2 cellular contexts compared by ENCODE assay signal in the genomic region with DNA sequence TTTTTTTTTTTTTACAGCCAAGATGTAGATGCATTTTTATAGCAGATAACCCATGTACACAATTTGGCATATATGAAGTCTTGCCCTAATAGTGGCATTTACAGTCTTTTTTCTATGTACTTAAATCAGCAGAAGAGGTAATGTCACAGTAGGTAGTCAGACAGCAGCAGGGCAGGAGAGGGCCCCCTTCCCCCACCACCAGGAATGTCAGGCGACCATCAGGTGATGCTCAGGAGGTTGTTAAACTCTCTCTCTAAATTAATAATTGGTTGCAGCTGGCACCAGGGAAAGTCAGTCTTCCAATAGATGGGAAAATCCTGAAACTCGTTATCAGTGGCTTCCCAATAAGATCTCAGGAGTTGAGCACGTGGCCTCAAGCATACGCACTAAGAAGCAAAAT.
TF ChIP-seq lines count a peak whose summit lies in the region.

No MANE protein-coding gene starts in this region.

TF ChIP-seq in GM23338, 12 proteins besides CTCF, POLR2A, EP300 and RAD21 (continues in another document):
- TF ChIP-seq, protein P1, sequence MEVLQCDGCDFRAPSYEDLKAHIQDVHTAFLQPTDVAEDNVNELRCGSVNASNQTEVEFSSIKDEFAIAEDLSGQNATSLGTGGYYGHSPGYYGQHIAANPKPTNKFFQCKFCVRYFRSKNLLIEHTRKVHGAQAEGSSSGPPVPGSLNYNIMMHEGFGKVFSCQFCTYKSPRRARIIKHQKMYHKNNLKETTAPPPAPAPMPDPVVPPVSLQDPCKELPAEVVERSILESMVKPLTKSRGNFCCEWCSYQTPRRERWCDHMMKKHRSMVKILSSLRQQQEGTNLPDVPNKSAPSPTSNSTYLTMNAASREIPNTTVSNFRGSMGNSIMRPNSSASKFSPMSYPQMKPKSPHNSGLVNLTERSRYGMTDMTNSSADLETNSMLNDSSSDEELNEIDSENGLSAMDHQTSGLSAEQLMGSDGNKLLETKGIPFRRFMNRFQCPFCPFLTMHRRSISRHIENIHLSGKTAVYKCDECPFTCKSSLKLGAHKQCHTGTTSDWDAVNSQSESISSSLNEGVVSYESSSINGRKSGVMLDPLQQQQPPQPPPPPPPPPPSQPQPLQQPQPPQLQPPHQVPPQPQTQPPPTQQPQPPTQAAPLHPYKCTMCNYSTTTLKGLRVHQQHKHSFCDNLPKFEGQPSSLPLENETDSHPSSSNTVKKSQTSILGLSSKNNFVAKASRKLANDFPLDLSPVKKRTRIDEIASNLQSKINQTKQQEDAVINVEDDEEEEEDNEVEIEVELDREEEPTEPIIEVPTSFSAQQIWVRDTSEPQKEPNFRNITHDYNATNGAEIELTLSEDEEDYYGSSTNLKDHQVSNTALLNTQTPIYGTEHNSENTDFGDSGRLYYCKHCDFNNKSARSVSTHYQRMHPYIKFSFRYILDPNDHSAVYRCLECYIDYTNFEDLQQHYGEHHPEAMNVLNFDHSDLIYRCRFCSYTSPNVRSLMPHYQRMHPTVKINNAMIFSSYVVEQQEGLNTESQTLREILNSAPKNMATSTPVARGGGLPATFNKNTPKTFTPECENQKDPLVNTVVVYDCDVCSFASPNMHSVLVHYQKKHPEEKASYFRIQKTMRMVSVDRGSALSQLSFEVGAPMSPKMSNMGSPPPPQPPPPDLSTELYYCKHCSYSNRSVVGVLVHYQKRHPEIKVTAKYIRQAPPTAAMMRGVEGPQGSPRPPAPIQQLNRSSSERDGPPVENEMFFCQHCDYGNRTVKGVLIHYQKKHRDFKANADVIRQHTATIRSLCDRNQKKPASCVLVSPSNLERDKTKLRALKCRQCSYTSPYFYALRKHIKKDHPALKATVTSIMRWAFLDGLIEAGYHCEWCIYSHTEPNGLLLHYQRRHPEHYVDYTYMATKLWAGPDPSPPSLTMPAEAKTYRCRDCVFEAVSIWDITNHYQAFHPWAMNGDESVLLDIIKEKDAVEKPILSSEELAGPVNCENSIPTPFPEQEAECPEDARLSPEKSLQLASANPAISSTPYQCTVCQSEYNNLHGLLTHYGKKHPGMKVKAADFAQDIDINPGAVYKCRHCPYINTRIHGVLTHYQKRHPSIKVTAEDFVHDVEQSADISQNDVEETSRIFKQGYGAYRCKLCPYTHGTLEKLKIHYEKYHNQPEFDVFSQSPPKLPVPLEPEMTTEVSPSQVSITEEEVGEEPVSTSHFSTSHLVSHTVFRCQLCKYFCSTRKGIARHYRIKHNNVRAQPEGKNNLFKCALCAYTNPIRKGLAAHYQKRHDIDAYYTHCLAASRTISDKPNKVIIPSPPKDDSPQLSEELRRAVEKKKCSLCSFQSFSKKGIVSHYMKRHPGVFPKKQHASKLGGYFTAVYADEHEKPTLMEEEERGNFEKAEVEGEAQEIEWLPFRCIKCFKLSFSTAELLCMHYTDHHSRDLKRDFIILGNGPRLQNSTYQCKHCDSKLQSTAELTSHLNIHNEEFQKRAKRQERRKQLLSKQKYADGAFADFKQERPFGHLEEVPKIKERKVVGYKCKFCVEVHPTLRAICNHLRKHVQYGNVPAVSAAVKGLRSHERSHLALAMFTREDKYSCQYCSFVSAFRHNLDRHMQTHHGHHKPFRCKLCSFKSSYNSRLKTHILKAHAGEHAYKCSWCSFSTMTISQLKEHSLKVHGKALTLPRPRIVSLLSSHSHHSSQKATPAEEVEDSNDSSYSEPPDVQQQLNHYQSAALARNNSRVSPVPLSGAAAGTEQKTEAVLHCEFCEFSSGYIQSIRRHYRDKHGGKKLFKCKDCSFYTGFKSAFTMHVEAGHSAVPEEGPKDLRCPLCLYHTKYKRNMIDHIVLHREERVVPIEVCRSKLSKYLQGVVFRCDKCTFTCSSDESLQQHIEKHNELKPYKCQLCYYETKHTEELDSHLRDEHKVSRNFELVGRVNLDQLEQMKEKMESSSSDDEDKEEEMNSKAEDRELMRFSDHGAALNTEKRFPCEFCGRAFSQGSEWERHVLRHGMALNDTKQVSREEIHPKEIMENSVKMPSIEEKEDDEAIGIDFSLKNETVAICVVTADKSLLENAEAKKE (CRISPR knock-in tag; IDR thresholded peaks at IDR 0.05), result no peak
- TF ChIP-seq CREB1 (CRISPR knock-in tag; IDR thresholded peaks at IDR 0.05; ENCODE audit: low read depth), result no peak
- TF ChIP-seq, protein P2, sequence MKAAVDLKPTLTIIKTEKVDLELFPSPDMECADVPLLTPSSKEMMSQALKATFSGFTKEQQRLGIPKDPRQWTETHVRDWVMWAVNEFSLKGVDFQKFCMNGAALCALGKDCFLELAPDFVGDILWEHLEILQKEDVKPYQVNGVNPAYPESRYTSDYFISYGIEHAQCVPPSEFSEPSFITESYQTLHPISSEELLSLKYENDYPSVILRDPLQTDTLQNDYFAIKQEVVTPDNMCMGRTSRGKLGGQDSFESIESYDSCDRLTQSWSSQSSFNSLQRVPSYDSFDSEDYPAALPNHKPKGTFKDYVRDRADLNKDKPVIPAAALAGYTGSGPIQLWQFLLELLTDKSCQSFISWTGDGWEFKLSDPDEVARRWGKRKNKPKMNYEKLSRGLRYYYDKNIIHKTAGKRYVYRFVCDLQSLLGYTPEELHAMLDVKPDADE (IDR thresholded peaks at IDR 0.05), result no peak
- TF ChIP-seq EZH2phosphoT487 (IDR thresholded peaks at IDR 0.05; ENCODE audit: unreplicated experiment), result no peak
- no peak for TF ChIP-seq NANOG (IDR thresholded peaks at IDR 0.05; ENCODE audit: borderline replicate concordance)
- no peak for TF ChIP-seq EZH2 (IDR thresholded peaks at IDR 0.05; ENCODE audit: low read depth, unreplicated experiment)
- TF ChIP-seq STAT1 (IDR thresholded peaks at IDR 0.05; ENCODE audit: unreplicated experiment), result no peak
- no peak for TF ChIP-seq ZNF331 (CRISPR knock-in tag; IDR thresholded peaks at IDR 0.05; ENCODE audit: low read depth)
- no peak for TF ChIP-seq JUNB (IDR thresholded peaks at IDR 0.05; ENCODE audit: unreplicated experiment)
- TF ChIP-seq ZNF114 (CRISPR knock-in tag; IDR thresholded peaks at IDR 0.05), result no peak
- TF ChIP-seq POLR2AphosphoS5 (IDR thresholded peaks at IDR 0.05; ENCODE audit: low read depth), result no peak

TF ChIP-seq in H1, 55 proteins besides CTCF, POLR2A, EP300 and RAD21:
- TF ChIP-seq TEAD4 (IDR thresholded peaks at IDR 0.05; ENCODE audit: low read depth, low read length) (peak; percentile 73), ZNF274 (IDR thresholded peaks at IDR 0.05; ENCODE audit: borderline replicate concordance, extremely low read depth, low read length) (no peak)
- TF ChIP-seq, protein P3, sequence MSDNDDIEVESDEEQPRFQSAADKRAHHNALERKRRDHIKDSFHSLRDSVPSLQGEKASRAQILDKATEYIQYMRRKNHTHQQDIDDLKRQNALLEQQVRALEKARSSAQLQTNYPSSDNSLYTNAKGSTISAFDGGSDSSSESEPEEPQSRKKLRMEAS (IDR thresholded peaks at IDR 0.05), result no peak
